ENCODE assay signal across 25 cellular contexts in the genomic region with DNA sequence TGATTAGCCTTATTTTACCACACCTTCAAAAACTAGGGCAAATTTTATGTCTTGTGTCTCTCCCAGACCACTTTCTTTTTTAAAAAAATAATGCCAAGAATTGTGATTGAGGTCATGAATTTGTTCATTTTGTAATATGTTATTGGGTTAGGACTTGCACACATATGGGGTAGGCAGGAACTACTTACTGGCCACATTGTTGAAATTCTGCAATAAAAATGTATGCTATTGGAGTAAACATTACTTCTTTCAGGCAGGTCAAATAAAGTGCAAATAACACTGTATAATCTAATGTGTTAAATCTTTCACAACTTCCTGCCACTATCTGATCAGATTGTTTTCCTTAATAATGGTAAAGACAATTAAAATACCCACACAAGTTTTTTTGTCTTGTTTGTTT.
"Had no signal": no experiment of that assay in that cellular context is flagged by ENCODE, and none has a peak within 500 bp of the region (broad histone marks: within the 10 kb centered on the region; RNA-seq: fewer than 3 reads in every experiment).

No MANE protein-coding gene starts in this region.

- H3K36me3 ChIP-seq: gastrocnemius medialis, left ventricle myocardium inferior, lower lobe of right lung, thyroid gland, upper lobe of left lung, uterus had no signal

- FAIRE-seq: colon, endothelial cell of umbilical vein, kidney had no signal

- H3K9me3 ChIP-seq: gastrocnemius medialis, lower lobe of right lung, psoas muscle, thyroid gland, upper lobe of left lung, uterus had no signal

- DNase-seq: effector CD4-positive, alpha-beta T cell; endodermal cell; erythroblast; gastrocnemius medialis; glutamatergic neuron; immature natural killer cell; kidney; left cardiac atrium; left ventricle myocardium inferior; lower lobe of right lung; psoas muscle; stimulated activated CD4-positive, alpha-beta T cell treated with anti-CD3 and anti-CD28 coated beads, Interleukin-2, amount 100 ng/mL, for 24 hours; stimulated activated naive CD4-positive, alpha-beta T cell; thyroid gland; upper lobe of left lung; uterus had no signal

- H3K27me3 ChIP-seq: gastrocnemius medialis, thyroid gland, upper lobe of left lung, uterus had no signal

- H3K27me3 Mint-ChIP-seq: central memory CD8-positive, alpha-beta T cell; dendritic cell treated with granulocyte-macrophage colony-stimulating factor and Interleukin-4, amounts not matched to agents 40 ng/mL and 50 ng/mL, for 4 days; memory B cell; natural killer cell treated with Interleukin-12 subunit alpha and Interleukin-12 subunit beta and Interleukin-15 and Interleukin-18, amount 100 ng/mL, for 72 hours had no signal

- H3K27ac Mint-ChIP-seq: dendritic cell treated with granulocyte-macrophage colony-stimulating factor and Interleukin-4, amounts not matched to agents 40 ng/mL and 50 ng/mL, for 4 days; endodermal cell; immature natural killer cell; memory B cell; mesothelial cell of epicardium; natural killer cell treated with Interleukin-12 subunit alpha and Interleukin-12 subunit beta and Interleukin-15 and Interleukin-18, amount 100 ng/mL, for 72 hours had no signal

- H3K4me3 ChIP-seq: gastrocnemius medialis, left ventricle myocardium inferior, lower lobe of right lung, psoas muscle, skin epidermis, thyroid gland, upper lobe of left lung, uterus had no signal

- H3K79me2 ChIP-seq: parathyroid adenoma had no signal

- H2AFZ ChIP-seq: parathyroid adenoma had no signal

- H3K36me3 Mint-ChIP-seq: immature natural killer cell; memory B cell; mesothelial cell of epicardium; natural killer cell treated with Interleukin-12 subunit alpha and Interleukin-12 subunit beta and Interleukin-15 and Interleukin-18, amount 100 ng/mL, for 72 hours had no signal

- H3K9ac ChIP-seq: parathyroid adenoma had no signal

- H3K4me1 Mint-ChIP-seq: central memory CD8-positive, alpha-beta T cell; immature natural killer cell; memory B cell; mesothelial cell of epicardium had no signal

- H3K9me3 Mint-ChIP-seq: endodermal cell had no signal

- H3K27ac ChIP-seq: gastrocnemius medialis, left ventricle myocardium inferior, lower lobe of right lung, parathyroid adenoma, psoas muscle, skin epidermis, thyroid gland, upper lobe of left lung, uterus had no signal

- H3K4me1 ChIP-seq: gastrocnemius medialis, left ventricle myocardium inferior, lower lobe of right lung, parathyroid adenoma, psoas muscle, thyroid gland, upper lobe of left lung, uterus had no signal

- H3K4me3 Mint-ChIP-seq: central memory CD8-positive, alpha-beta T cell; dendritic cell treated with granulocyte-macrophage colony-stimulating factor and Interleukin-4, amounts not matched to agents 40 ng/mL and 50 ng/mL, for 4 days; endodermal cell; immature natural killer cell; memory B cell; mesothelial cell of epicardium; natural killer cell treated with Interleukin-12 subunit alpha and Interleukin-12 subunit beta and Interleukin-15 and Interleukin-18, amount 100 ng/mL, for 72 hours had no signal
